1 cellular context compared by ENCODE assay signal in the genomic region with DNA sequence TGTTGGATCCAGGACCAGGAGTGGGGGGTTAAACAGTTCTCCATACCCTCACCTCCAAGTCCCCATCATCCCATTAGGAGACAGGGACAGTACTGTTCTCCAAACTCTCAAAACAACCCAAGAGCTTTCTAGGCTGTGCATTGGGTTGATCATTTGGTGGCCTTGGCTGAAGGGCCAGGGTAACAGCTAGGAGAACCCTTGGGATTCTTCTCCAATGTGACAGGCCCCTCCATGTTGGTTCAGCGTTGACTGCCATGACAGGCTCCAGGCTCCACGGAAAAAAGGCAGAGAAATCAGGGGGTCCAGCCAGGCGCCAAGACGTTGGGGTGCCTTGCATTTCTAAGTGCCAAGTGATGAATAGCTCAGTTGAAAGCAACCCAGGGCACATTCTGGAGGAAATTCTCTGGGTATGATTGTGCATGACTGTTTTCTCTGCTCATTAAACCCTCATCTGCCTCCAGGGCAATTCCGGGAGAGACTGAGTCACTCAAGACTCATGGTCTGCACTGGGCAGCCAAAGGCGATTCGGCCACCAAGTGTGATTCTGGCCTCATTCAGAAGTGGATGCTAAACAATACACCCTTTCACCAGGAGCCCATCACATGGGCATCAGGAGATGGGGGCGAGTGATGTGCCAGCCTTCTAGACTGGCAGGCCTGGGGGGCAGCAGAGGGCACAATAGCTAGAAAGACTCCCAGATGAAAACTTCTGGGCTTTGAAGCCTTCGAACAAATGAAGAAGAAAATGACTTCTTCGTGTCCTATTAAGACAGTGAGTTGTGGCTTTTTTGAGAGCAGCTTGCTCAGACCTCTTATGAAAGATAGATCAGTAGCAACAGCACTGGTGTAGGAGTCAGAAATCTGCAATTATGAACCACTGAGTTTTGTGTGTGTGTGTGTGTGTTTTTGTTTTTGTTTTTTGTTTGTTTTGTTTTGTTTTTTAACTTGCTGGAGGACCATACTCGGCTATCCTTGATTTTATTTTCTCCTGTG.
A peak's percentile ranks its signal among the peaks of the same experiment; 100 is the strongest.
TF ChIP-seq lines count a peak whose summit lies in the region.

No MANE protein-coding gene starts in this region.

TF ChIP-seq in IMR-90, 13 proteins besides CTCF, POLR2A, EP300 and RAD21 (continued from another document):
- TF ChIP-seq, protein P1, sequence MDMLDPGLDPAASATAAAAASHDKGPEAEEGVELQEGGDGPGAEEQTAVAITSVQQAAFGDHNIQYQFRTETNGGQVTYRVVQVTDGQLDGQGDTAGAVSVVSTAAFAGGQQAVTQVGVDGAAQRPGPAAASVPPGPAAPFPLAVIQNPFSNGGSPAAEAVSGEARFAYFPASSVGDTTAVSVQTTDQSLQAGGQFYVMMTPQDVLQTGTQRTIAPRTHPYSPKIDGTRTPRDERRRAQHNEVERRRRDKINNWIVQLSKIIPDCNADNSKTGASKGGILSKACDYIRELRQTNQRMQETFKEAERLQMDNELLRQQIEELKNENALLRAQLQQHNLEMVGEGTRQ (IDR thresholded peaks at IDR 0.05; ENCODE audit: low read depth, low read length): peak; percentile 63; the same call in 1 of the 2 replicates
- no peak for TF ChIP-seq MAZ (IDR thresholded peaks at IDR 0.05; ENCODE audit: borderline replicate concordance, low read depth, low read length)
- TF ChIP-seq SMC3 (IDR thresholded peaks at IDR 0.05; ENCODE audit: low read depth, low read length): no peak
- TF ChIP-seq NFE2L2 (IDR thresholded peaks at IDR 0.05; ENCODE audit: low read depth, low read length): peak; percentile 38; the same call in 1 of the 2 replicates
- TF ChIP-seq CEBPB (IDR thresholded peaks at IDR 0.05; ENCODE audit: low read depth, low read length): 0 out of 2 replicates have a peak, but pooled peaks have one; percentile 3
